1 cellular context compared by ENCODE assay signal in genomic region chr18:8685914-8686216, GRCh38.
TF ChIP-seq lines count a peak whose summit lies in the region.

No MANE protein-coding gene starts in this region.

TF ChIP-seq in GM23338, 12 proteins besides CTCF, POLR2A, EP300 and RAD21:
- TF ChIP-seq ZNF462 (CRISPR knock-in tag; IDR thresholded peaks at IDR 0.05) (no peak), ZNF114 (CRISPR knock-in tag; IDR thresholded peaks at IDR 0.05) (no peak), EZH2phosphoT487 (IDR thresholded peaks at IDR 0.05; ENCODE audit: unreplicated experiment) (no peak), STAT1 (IDR thresholded peaks at IDR 0.05; ENCODE audit: unreplicated experiment) (no peak), EZH2 (IDR thresholded peaks at IDR 0.05; ENCODE audit: low read depth, unreplicated experiment) (no peak), NANOG (IDR thresholded peaks at IDR 0.05; ENCODE audit: borderline replicate concordance) (no peak), ETS1 (IDR thresholded peaks at IDR 0.05) (no peak), REST (IDR thresholded peaks at IDR 0.05; ENCODE audit: unreplicated experiment) (no peak), ZNF331 (CRISPR knock-in tag; IDR thresholded peaks at IDR 0.05; ENCODE audit: low read depth) (no peak), CREB1 (CRISPR knock-in tag; IDR thresholded peaks at IDR 0.05; ENCODE audit: low read depth) (no peak), JUNB (IDR thresholded peaks at IDR 0.05; ENCODE audit: unreplicated experiment) (no peak), POLR2AphosphoS5 (IDR thresholded peaks at IDR 0.05; ENCODE audit: low read depth) (no peak)
TF ChIP-seq in GM23338: peak in this region for 0.
